8 cellular contexts compared by ENCODE assay signal in genomic region chr12:32399373-32400113, GRCh38. TPM values are rescaled to one million over a fixed set of nuclear protein-coding genes. Genes with fewer than 3 reads are reported as not detected.
A peak's percentile ranks its signal among the peaks of the same experiment; 100 is the strongest.
DNase-seq lines count a peak whose midpoint lies in the region; ATAC-seq and TF ChIP-seq lines count a peak whose summit lies in the region.

Gene FGD4 (plus strand): TSS chr12:32399558.

- peak within 1 kb of the TSS; percentile 70 for H3K27ac ChIP-seq in urinary bladder (ENCODE audit: low read depth)

- peak; percentile 79 for DNase-seq in HCEC 1CT
- DNase-seq in LNCaP clone FGC (ENCODE audit: low read depth), result peak; percentile 87
- peak; percentile 82 for DNase-seq in RPMI7951 (ENCODE audit: low read depth)
- DNase-seq in activated naive CD8-positive, alpha-beta T cell treated with anti-CD3 and anti-CD28 coated beads, Interleukin-2, amount 50 U/mL, for 24 hours, result peak; percentile 59
- DNase-seq in Right ventricle myocardium inferior (ENCODE audit: missing footprints), result peak; percentile 92
- DNase-seq in occipital lobe (lab: John Stamatoyannopoulos, UW), result peak; percentile 79

- peaks cover 10% of the 10 kb centered on the region for H3K4me1 Mint-ChIP-seq in activated naive CD8-positive, alpha-beta T cell treated with anti-CD3 and anti-CD28 coated beads, Interleukin-2, amount 50 U/mL, for 24 hours

- intact Hi-C loops in Right ventricle myocardium inferior (cut with DNase I), result loop anchor here (5.0 kb wide), 1 partner anchor 43 kb away; no protein-coding TSS in a partner anchor

- WGBS in urinary bladder, result under 1% methylated on average over 82 of the region's 82 CpGs

- peak within 1 kb of the TSS; percentile 87 for H3K4me3 Mint-ChIP-seq in activated naive CD8-positive, alpha-beta T cell treated with anti-CD3 and anti-CD28 coated beads, Interleukin-2, amount 50 U/mL, for 24 hours

- H3K27ac Mint-ChIP-seq in activated naive CD8-positive, alpha-beta T cell treated with anti-CD3 and anti-CD28 coated beads, Interleukin-2, amount 50 U/mL, for 24 hours, result no peak within 1 kb of the TSS

- H3K27me3 Mint-ChIP-seq in activated naive CD8-positive, alpha-beta T cell treated with anti-CD3 and anti-CD28 coated beads, Interleukin-2, amount 50 U/mL, for 24 hours, result peaks cover 44% of the 10 kb centered on the region

- H3K36me3 ChIP-seq in urinary bladder (ENCODE audit: insufficient read depth), result no peaks in the 10 kb centered on the region

- no peaks in the 10 kb centered on the region for H3K9me3 Mint-ChIP-seq in activated naive CD8-positive, alpha-beta T cell treated with anti-CD3 and anti-CD28 coated beads, Interleukin-2, amount 50 U/mL, for 24 hours

- no peaks in the 10 kb centered on the region for H3K4me1 ChIP-seq in urinary bladder (ENCODE audit: insufficient read depth)

- H3K4me3 ChIP-seq in GM08714 (ENCODE audit: low read length) (peak within 1 kb of the TSS; percentile 65), LNCaP clone FGC (ENCODE audit: low read depth, low read length) (peak within 1 kb of the TSS; percentile 63), urinary bladder (ENCODE audit: low read depth, low read length) (peak within 1 kb of the TSS; percentile 61)

- peak; percentile 59 for TF ChIP-seq CTCF in LNCaP clone FGC (IDR thresholded peaks at IDR 0.05; ENCODE audit: control insufficient read depth, extremely low read depth, insufficient read depth)

- ATAC-seq in activated naive CD8-positive, alpha-beta T cell treated with anti-CD3 and anti-CD28 coated beads, Interleukin-2, amount 50 U/mL, for 24 hours, result peak; percentile 90
- peak; percentile 97 for ATAC-seq in Right ventricle myocardium inferior

- no peaks in the 10 kb centered on the region for H3K36me3 Mint-ChIP-seq in activated naive CD8-positive, alpha-beta T cell treated with anti-CD3 and anti-CD28 coated beads, Interleukin-2, amount 50 U/mL, for 24 hours (ENCODE audit: low read depth)

RNA-seq across cellular contexts. Expression of gene FGD4, which starts in this region (rescaled TPM):
- total RNA-seq in RPMI7951 (2014; rRNA removed; shearing (Covaris generic)), result 1.4 and 2.0 TPM in 2 replicates
- total RNA-seq in Right ventricle myocardium inferior (17.4 TPM), occipital lobe (86.3 TPM), urinary bladder (24.8 TPM)
- 4.2 TPM for polyA plus RNA-seq in urinary bladder

Comparison
In these comparisons a context has a peak if more than half of its experiments do, and no peak if none do; other contexts are left out.
1. Peak in every context shown above with its lines: DNase-seq, ATAC-seq, H3K4me3 ChIP-seq and H3K27ac ChIP-seq.